1 cellular context compared by ENCODE assay signal in genomic region chr19:10167459-10167858, GRCh38.
TF ChIP-seq lines count a peak whose summit lies in the region.

No MANE protein-coding gene starts in this region.

TF ChIP-seq in GM12878, 131 proteins besides CTCF, POLR2A, EP300 and RAD21:
- TF ChIP-seq ZBTB4 (CRISPR knock-in tag; IDR thresholded peaks at IDR 0.05) (no peak), E2F4 (IDR thresholded peaks at IDR 0.05; ENCODE audit: low read depth, low read length) (no peak), ETV6 (conservative IDR thresholded peaks at IDR 0.05 in 1 of 2, IDR thresholded peaks at IDR 0.05 in 1 of 2; ENCODE audit: borderline replicate concordance in 1 of 2, low read depth in 1 of 2) (no peak), NRF1 (conservative IDR thresholded peaks at IDR 0.05; ENCODE audit: low read depth, low read length) (no peak), ZNF274 (IDR thresholded peaks at IDR 0.05; ENCODE audit: insufficient read depth, insufficient read length) (no peak), ZNF384 (IDR thresholded peaks at IDR 0.05; ENCODE audit: borderline replicate concordance, low read depth, low read length) (no peak), IRF5 (IDR thresholded peaks at IDR 0.05; ENCODE audit: borderline replicate concordance) (no peak), SIX5 (IDR thresholded peaks at IDR 0.05; ENCODE audit: low read depth, low read length, severe bottlenecking) (no peak), USF2 (IDR thresholded peaks at IDR 0.05; ENCODE audit: borderline replicate concordance, low read depth, low read length) (no peak), PKNOX1 (IDR thresholded peaks at IDR 0.05) (no peak), SMARCA5 (IDR thresholded peaks at IDR 0.05) (no peak), POLR2AphosphoS2 (IDR thresholded peaks at IDR 0.05; ENCODE audit: low read depth, low read length) (no peak), BCL11A (IDR thresholded peaks at IDR 0.05; ENCODE audit: low read depth, low read length) (no peak), CHD1 (IDR thresholded peaks at IDR 0.05; ENCODE audit: low read depth, low read length) (no peak), CUX1 (IDR thresholded peaks at IDR 0.05; ENCODE audit: insufficient replicate concordance, low read depth, low read length) (no peak), RAD51 (IDR thresholded peaks at IDR 0.05) (no peak)
TF ChIP-seq in GM12878: peak in this region for 0.
